ENCODE assay signal across 9 cellular contexts in genomic region chr5:124663101-124663506, GRCh38.
DNase-seq lines count a peak whose midpoint lies in the region; FAIRE-seq and TF ChIP-seq lines count a peak whose summit lies in the region.
"Had no signal": no experiment of that assay in that cellular context is flagged by ENCODE, and none has a peak within 500 bp of the region (broad histone marks: within the 10 kb centered on the region; RNA-seq: fewer than 3 reads in every experiment).

No MANE protein-coding gene starts in this region.

- H3K27me3 Mint-ChIP-seq in mesothelial cell of epicardium (ENCODE audit: low read depth): no peaks in the 10 kb centered on the region
- no peaks in the 10 kb centered on the region for H3K27me3 Mint-ChIP-seq in osteocyte (ENCODE audit: unreplicated experiment)

- peak overlapping the region; percentile 93 for H3K27ac Mint-ChIP-seq in mesothelial cell of epicardium
- no peak overlapping the region for H3K27ac Mint-ChIP-seq in osteocyte (ENCODE audit: unreplicated experiment)

- no peak for TF ChIP-seq EP300 in esophagus muscularis mucosa (IDR thresholded peaks at IDR 0.05)

- H3K27ac ChIP-seq in esophagus muscularis mucosa (replicated peaks in 1 of 4): peak overlapping the region in 2 of 4 donors; percentile 4 to 8
- H3K27ac ChIP-seq: parathyroid adenoma had no signal

- H3K4me3 Mint-ChIP-seq in mesothelial cell of epicardium (no peak overlapping the region), osteocyte (ENCODE audit: unreplicated experiment) (no peak overlapping the region)

- peaks cover 87% of the 10 kb centered on the region for H3K4me1 Mint-ChIP-seq in mesothelial cell of epicardium
- H3K4me1 Mint-ChIP-seq in osteocyte (ENCODE audit: unreplicated experiment): peaks cover 69% of the 10 kb centered on the region

- no peaks in the 10 kb centered on the region for H3K27me3 ChIP-seq in esophagus muscularis mucosa

- H3K9me3 Mint-ChIP-seq in mesothelial cell of epicardium: no peaks in the 10 kb centered on the region
- no peaks in the 10 kb centered on the region for H3K9me3 Mint-ChIP-seq in osteocyte (ENCODE audit: unreplicated experiment)

- H3K4me3 ChIP-seq in esophagus muscularis mucosa: no peak overlapping the region

- no peaks in the 10 kb centered on the region for H3K36me3 ChIP-seq in esophagus muscularis mucosa

- TF ChIP-seq POLR2A in esophagus muscularis mucosa (IDR thresholded peaks at IDR 0.05; ENCODE audit: low read depth): no peak

- TF ChIP-seq CTCF in mesothelial cell of epicardium (IDR thresholded peaks at IDR 0.05; ENCODE audit: unreplicated experiment) (no peak), osteocyte (IDR thresholded peaks at IDR 0.05) (no peak), esophagus muscularis mucosa (IDR thresholded peaks at IDR 0.05) (no peak)

- no peaks in the 10 kb centered on the region for H3K9me3 ChIP-seq in esophagus muscularis mucosa

- peaks cover 49 to 85% (median 72%) of the 10 kb centered on the region in 4 donors for H3K4me1 ChIP-seq in esophagus muscularis mucosa

- H3K36me3 Mint-ChIP-seq in mesothelial cell of epicardium: no peaks in the 10 kb centered on the region
- H3K36me3 Mint-ChIP-seq in osteocyte (ENCODE audit: unreplicated experiment): peaks cover 12% of the 10 kb centered on the region

- 84% methylated on average over 5 of the region's 5 CpGs for WGBS in esophagus muscularis mucosa

- no peak for FAIRE-seq in HTR-8/SVneo (lab: Jason Lieb, UNC)

- intact Hi-C loops in esophagus muscularis mucosa (cut with DNase I): no loop called here

- DNase-seq in AG08395 (ENCODE audit: low spot score) (peak; percentile 11), HTR-8/SVneo (ENCODE audit: insufficient read length, low spot score) (peak; percentile 36), astrocyte of the hippocampus (ENCODE audit: low read depth, low spot score) (peak; percentile 44), mesothelial cell of epicardium (ENCODE audit: low spot score in 2 of 2, unreplicated experiment in 2 of 2) (no peak), osteocyte (ENCODE audit: extremely low spot score, unreplicated experiment) (no peak), esophagus muscularis mucosa (ENCODE audit: extremely low spot score) (no peak), NCI-H446 treated with DMSO at 0.1 percent for 48 hours (lab: John Stamatoyannopoulos, UW) (no peak), epidermal melanocyte (ENCODE audit: insufficient read length, low spot score) (no peak)

Comparison
In these comparisons a context has a peak if more than half of its experiments do, and no peak if none do; other contexts are left out.
1. DNase-seq: peak in AG08395 (single experiment), HTR-8/SVneo (single experiment) and astrocyte of the hippocampus (single experiment); none in mesothelial cell of epicardium (0 of 2), osteocyte (single experiment), esophagus muscularis mucosa (single experiment), NCI-H446 treated with DMSO at 0.1 percent for 48 hours (single experiment) and epidermal melanocyte (single experiment).